ENCODE assay signal across 12 cellular contexts in the genomic region with DNA sequence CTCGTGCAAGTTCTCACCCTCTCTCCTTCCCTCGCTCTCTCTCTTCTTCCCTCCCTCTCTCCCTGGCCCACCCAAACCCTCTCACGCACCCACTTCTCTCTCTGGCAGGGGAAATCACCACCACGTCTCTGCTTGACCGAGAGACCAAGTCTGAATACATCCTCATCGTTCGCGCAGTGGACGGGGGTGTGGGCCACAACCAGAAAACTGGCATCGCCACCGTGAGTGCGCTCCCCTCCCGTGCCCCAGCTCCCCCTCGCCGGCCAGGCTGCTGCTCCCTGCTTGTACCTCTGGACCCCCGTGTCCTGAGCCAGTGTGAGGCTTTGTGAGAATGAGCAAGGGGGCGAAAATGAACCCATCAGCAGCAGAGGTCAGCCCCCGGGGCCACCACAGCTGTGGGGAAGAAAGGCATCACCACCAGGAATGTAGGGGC. TPM values are rescaled to one million over a fixed set of nuclear protein-coding genes. Genes with fewer than 3 reads are reported as not detected.
DNase-seq lines count a peak whose midpoint lies in the region; ATAC-seq, FAIRE-seq and TF ChIP-seq lines count a peak whose summit lies in the region.
"Had no signal": no experiment of that assay in that cellular context is flagged by ENCODE, and none has a peak within 500 bp of the region (broad histone marks: within the 10 kb centered on the region; RNA-seq: fewer than 3 reads in every experiment).

No MANE protein-coding gene starts in this region.

- H3K4me2 ChIP-seq in OCI-LY7 (ENCODE audit: low read length), result peak overlapping the region; percentile 40
- H3K4me2 ChIP-seq: SK-N-SH had no signal

- TF ChIP-seq CTCF in OCI-LY7 (conservative IDR thresholded peaks at IDR 0.05; ENCODE audit: low read length) (no peak), mesothelial cell of epicardium (IDR thresholded peaks at IDR 0.05; ENCODE audit: unreplicated experiment) (no peak)

- H3K4me3 Mint-ChIP-seq in natural killer cell treated with Interleukin-12 subunit alpha and Interleukin-12 subunit beta and Interleukin-15 and Interleukin-18, amount 100 ng/mL, for 72 hours, result peak overlapping the region; percentile 17
- no peak overlapping the region for H3K4me3 Mint-ChIP-seq in mesothelial cell of epicardium

- FAIRE-seq in GM18507 (lab: Jason Lieb, UNC) (peak; percentile 51), GM19239 (lab: Jason Lieb, UNC) (no peak)

- ATAC-seq in GM21423 (IDR thresholded peaks at IDR 0.05; ENCODE audit: unreplicated experiment) (peak; percentile 12), HG02763 (IDR thresholded peaks at IDR 0.05; ENCODE audit: unreplicated experiment) (no peak)
- no peak for ATAC-seq in natural killer cell treated with Interleukin-12 subunit alpha and Interleukin-12 subunit beta and Interleukin-15 and Interleukin-18, amount 100 ng/mL, for 72 hours

- peak overlapping the region; percentile 7 for H3K4me3 ChIP-seq in OCI-LY7 (ENCODE audit: low read depth, low read length, poor library complexity, severe bottlenecking)

- peak overlapping the region; percentile 15; the same call in 1 of the 2 replicates for H2AFZ ChIP-seq in OCI-LY7 (ENCODE audit: low read length)

- peaks cover 25 to 30% of the 10 kb centered on the region in 2 donors for H3K4me1 Mint-ChIP-seq in natural killer cell treated with Interleukin-12 subunit alpha and Interleukin-12 subunit beta and Interleukin-15 and Interleukin-18, amount 100 ng/mL, for 72 hours (ENCODE audit: low read depth in 2 of 2)
- H3K4me1 Mint-ChIP-seq in mesothelial cell of epicardium, result no peaks in the 10 kb centered on the region

- H3K27ac ChIP-seq in OCI-LY7 (ENCODE audit: low read depth, low read length, poor library complexity, severe bottlenecking), result peak overlapping the region; percentile 56

- H3K36me3 Mint-ChIP-seq in natural killer cell treated with Interleukin-12 subunit alpha and Interleukin-12 subunit beta and Interleukin-15 and Interleukin-18, amount 100 ng/mL, for 72 hours, result no peaks in the 10 kb centered on the region
- H3K36me3 Mint-ChIP-seq in mesothelial cell of epicardium, result no peaks in the 10 kb centered on the region

- no TSS peak for BruUV-seq in OCI-LY7 (replicated peaks; lab: Mats Ljungman, UMichigan)

- DNase-seq in GM18507 (ENCODE audit: extremely low spot score, insufficient read length, low read depth) (no peak), OCI-LY7 (ENCODE audit: low spot score) (no peak), GM19239 (ENCODE audit: insufficient read length, low spot score) (no peak), mesothelial cell of epicardium (ENCODE audit: low spot score in 2 of 2, unreplicated experiment in 2 of 2) (no peak)
- no peak for DNase-seq in natural killer cell treated with Interleukin-12 subunit alpha and Interleukin-12 subunit beta and Interleukin-15 and Interleukin-18, amount 100 ng/mL, for 72 hours (ENCODE audit: low spot score)
- DNase-seq: IMR-90, NCI-H345, SK-N-SH had no signal

- intact Hi-C loops in OCI-LY7 (cut with micrococcal nuclease; ENCODE audit: unreplicated experiment), result loop anchor here (2.0 to 5.0 kb wide), 2 partner anchors 45 to 72 kb away; no protein-coding TSS in a partner anchor

- CTCF ChIA-PET in OCI-LY7 (lab: Charles Lee; ENCODE audit: unreplicated experiment), result interaction anchor here (1.1 to 1.6 kb wide), 4 partner anchors 9 to 80 kb away, joined by 3 to 6 read pairs (median 4); partner anchors contain the start of gene VSIR

- peak overlapping the region in 1 of 2 donors; percentile 73 for H3K27ac Mint-ChIP-seq in natural killer cell treated with Interleukin-12 subunit alpha and Interleukin-12 subunit beta and Interleukin-15 and Interleukin-18, amount 100 ng/mL, for 72 hours
- no peak overlapping the region for H3K27ac Mint-ChIP-seq in mesothelial cell of epicardium

- no peaks in the 10 kb centered on the region for H3K9me3 Mint-ChIP-seq in natural killer cell treated with Interleukin-12 subunit alpha and Interleukin-12 subunit beta and Interleukin-15 and Interleukin-18, amount 100 ng/mL, for 72 hours
- H3K9me3 Mint-ChIP-seq in mesothelial cell of epicardium, result no peaks in the 10 kb centered on the region

- H4K20me1 ChIP-seq in OCI-LY7 (ENCODE audit: insufficient read depth, low read length), result no peaks in the 10 kb centered on the region

- H3K36me3 ChIP-seq in OCI-LY7 (ENCODE audit: insufficient read depth, low read length), result no peaks in the 10 kb centered on the region

- H3K4me1 ChIP-seq in OCI-LY7 (ENCODE audit: insufficient read depth, low read length, poor library complexity, severe bottlenecking), result peaks cover 46% of the 10 kb centered on the region

- POLR2A ChIA-PET in OCI-LY7 (lab: Charles Lee), result interaction anchor here (0.6 to 1.1 kb wide), 6 partner anchors 18 to 316 kb away, joined by 3 to 4 read pairs (median 3); no protein-coding TSS in a partner anchor

- no peaks in the 10 kb centered on the region for H3K9me2 ChIP-seq in OCI-LY7 (ENCODE audit: insufficient read depth, low read length)
- H3K9me2 ChIP-seq: SK-N-SH had no signal

- no peaks in the 10 kb centered on the region for H3K79me2 ChIP-seq in OCI-LY7 (ENCODE audit: insufficient read depth, low read depth, low read length)

- H3K9me3 ChIP-seq in OCI-LY7 (ENCODE audit: low read length), result 0 out of 2 replicates have a peak, but pooled peaks cover 3% of the 10 kb centered on the region
- H3K9me3 ChIP-seq: SK-N-SH had no signal

- H3K27me3 Mint-ChIP-seq in natural killer cell treated with Interleukin-12 subunit alpha and Interleukin-12 subunit beta and Interleukin-15 and Interleukin-18, amount 100 ng/mL, for 72 hours, result no peaks in the 10 kb centered on the region
- peaks cover 4% of the 10 kb centered on the region for H3K27me3 Mint-ChIP-seq in mesothelial cell of epicardium (ENCODE audit: low read depth)

RNA-seq across cellular contexts. Expression of gene C10orf105, which starts 25.5 kb away (rescaled TPM):
- total RNA-seq in OCI-LY7 (2014; rRNA removed; shearing (Covaris generic)), result 0.09 TPM in 1 of 2 replicates, not detected in the other
- 0.09 and 0.15 TPM in 2 replicates for total RNA-seq in OCI-LY7 (2022)
- not detected for total RNA-seq in natural killer cell treated with Interleukin-12 subunit alpha and Interleukin-12 subunit beta and Interleukin-15 and Interleukin-18, amount 100 ng/mL, for 72 hours
- 0.11 to 0.25 TPM (median 0.18 TPM) in 3 replicates for total RNA-seq in mesothelial cell of epicardium
- total RNA-seq: G401, osteocyte had no signal
